ENCODE assay signal across 1 cellular context in the genomic region with DNA sequence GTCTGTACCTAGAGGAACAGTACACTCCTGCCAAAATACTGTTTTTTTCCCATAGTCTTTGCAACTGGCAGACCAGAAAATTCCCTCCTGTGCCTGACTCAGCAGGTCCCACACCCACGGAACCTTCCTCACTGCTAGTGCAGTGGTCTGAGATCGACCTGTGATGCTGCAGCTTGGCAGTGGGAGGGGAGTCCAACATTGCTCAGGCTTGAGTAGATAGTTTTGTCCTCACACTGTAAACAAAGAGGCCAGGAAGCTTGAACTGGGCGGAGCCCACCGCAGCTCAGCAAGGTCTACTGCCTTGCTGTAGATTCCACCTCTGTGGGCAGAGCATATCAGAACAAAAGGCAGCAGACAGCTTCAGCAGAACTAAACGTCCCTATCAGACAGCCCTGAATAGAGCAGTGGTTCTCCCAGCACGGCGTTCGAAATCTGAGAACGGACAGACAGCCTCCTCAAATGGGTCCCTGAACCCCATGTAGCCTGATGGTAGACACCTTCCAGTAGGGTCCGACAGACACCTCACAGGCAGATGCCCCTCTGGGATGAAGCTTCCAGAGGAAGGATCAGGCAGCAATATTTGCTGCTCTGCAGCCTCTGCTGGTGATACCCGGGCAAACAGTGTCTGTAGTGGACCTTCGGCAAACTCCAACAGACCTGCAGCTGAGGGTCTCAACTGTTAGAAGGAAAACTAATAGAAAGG.
TF ChIP-seq lines count a peak whose summit lies in the region.

No MANE protein-coding gene starts in this region.

TF ChIP-seq in H1, 55 proteins besides CTCF, POLR2A, EP300 and RAD21:
- TF ChIP-seq SAP30 (IDR thresholded peaks at IDR 0.05; ENCODE audit: insufficient read depth, insufficient replicate concordance, low read length) (no peak), RBBP5 (IDR thresholded peaks at IDR 0.05; ENCODE audit: borderline replicate concordance, low read depth, low read length) (no peak), BRCA1 (IDR thresholded peaks at IDR 0.05; ENCODE audit: low read depth, low read length) (no peak)
- TF ChIP-seq, protein P1, sequence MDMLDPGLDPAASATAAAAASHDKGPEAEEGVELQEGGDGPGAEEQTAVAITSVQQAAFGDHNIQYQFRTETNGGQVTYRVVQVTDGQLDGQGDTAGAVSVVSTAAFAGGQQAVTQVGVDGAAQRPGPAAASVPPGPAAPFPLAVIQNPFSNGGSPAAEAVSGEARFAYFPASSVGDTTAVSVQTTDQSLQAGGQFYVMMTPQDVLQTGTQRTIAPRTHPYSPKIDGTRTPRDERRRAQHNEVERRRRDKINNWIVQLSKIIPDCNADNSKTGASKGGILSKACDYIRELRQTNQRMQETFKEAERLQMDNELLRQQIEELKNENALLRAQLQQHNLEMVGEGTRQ (IDR thresholded peaks at IDR 0.05; ENCODE audit: low read length), result no peak
